ENCODE assay signal across 19 cellular contexts in the genomic region with DNA sequence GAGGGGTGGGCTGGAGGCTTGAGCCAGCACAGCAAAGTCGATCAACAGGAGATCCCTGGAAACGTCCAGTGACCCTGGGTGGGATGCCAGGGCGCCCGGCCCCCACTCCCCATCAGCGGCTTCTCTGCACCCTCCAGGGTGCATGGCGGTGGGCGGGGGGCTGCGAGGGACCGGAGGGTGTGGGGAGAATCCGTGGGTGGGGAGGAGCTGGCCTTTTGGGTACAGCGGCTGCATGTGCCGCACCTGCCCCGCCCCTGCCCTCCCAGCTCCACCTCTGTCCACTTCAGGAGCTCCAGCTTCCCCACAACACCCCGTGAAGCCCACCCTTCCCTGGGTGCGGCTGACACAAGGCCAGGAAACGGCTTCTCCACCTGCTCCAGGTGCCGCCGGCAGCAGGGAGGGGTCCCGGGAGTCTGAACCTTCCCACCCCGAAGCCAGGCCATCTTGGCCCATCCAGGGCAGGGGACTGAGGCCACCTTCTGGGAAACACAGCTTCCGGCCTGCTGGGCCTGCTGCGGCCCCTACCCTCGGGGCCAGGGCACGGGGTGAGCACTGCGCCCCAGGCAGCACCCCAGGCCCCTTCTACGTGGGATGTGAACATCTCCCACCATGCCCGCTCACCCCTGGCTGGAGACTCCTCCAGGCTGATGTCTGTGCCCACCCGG. TPM values are rescaled to one million over a fixed set of nuclear protein-coding genes. Genes with fewer than 3 reads are reported as not detected.
"Had no signal": no experiment of that assay in that cellular context is flagged by ENCODE, and none has a peak within 500 bp of the region (broad histone marks: within the 10 kb centered on the region; RNA-seq: fewer than 3 reads in every experiment).

No MANE protein-coding gene starts in this region.

- DNase-seq: activated CD4-positive, alpha-beta T cell treated with anti-CD3 and anti-CD28 coated beads for 4 hours; activated CD8-positive, alpha-beta memory T cell treated with anti-CD3 and anti-CD28 coated beads, Interleukin-2, amount 50 U/mL, for 48 hours; activated CD8-positive, alpha-beta T cell treated with anti-CD3 and anti-CD28 coated beads for 36 hours; activated gamma-delta T cell; activated T-cell treated with anti-CD3 and anti-CD28 coated beads, Interleukin-2, amount 50 U/mL, for 72 hours; effector memory CD4-positive, alpha-beta T cell; foreskin melanocyte; naive B cell; stimulated activated CD4-positive, alpha-beta T cell treated with anti-CD3 and anti-CD28 coated beads, Interleukin-4, amount 100 ng/mL, for 24 hours had no signal

- H3K36me3 ChIP-seq: neutrophil, right atrium auricular region, suprapubic skin, upper lobe of left lung had no signal

- H3K36me3 Mint-ChIP-seq: activated naive CD4-positive, alpha-beta T cell treated with anti-CD3 and anti-CD28 coated beads, Interleukin-2, amount 50 U/mL, for 72 hours; naive B cell had no signal

- ATAC-seq: activated CD8-positive, alpha-beta T cell treated with anti-CD3 and anti-CD28 coated beads for 36 hours had no signal

- H3K27ac Mint-ChIP-seq: activated CD8-positive, alpha-beta T cell treated with anti-CD3 and anti-CD28 coated beads for 36 hours; activated naive CD4-positive, alpha-beta T cell treated with anti-CD3 and anti-CD28 coated beads, Interleukin-2, amount 50 U/mL, for 72 hours; activated T-cell treated with anti-CD3 and anti-CD28 coated beads, Interleukin-2, amount 50 U/mL, for 72 hours; progenitor cell of endocrine pancreas had no signal

- H3K9me3 ChIP-seq: neutrophil, right atrium auricular region, suprapubic skin, upper lobe of left lung had no signal

- H3K27ac ChIP-seq: epithelial cell of prostate, neutrophil, right atrium auricular region, skin epidermis, suprapubic skin, upper lobe of left lung had no signal

- H3K9me3 Mint-ChIP-seq: activated CD8-positive, alpha-beta T cell treated with anti-CD3 and anti-CD28 coated beads for 36 hours; activated naive CD4-positive, alpha-beta T cell treated with anti-CD3 and anti-CD28 coated beads, Interleukin-2, amount 50 U/mL, for 72 hours; activated T-cell treated with anti-CD3 and anti-CD28 coated beads, Interleukin-2, amount 50 U/mL, for 72 hours; central memory CD8-positive, alpha-beta T cell; naive B cell had no signal

- H3K4me3 Mint-ChIP-seq: activated CD8-positive, alpha-beta T cell treated with anti-CD3 and anti-CD28 coated beads for 36 hours had no signal

RNA-seq across cellular contexts. Expression of a gene that starts 34.6 kb away (rescaled TPM):
- total RNA-seq: activated CD8-positive, alpha-beta T cell treated with anti-CD3 and anti-CD28 coated beads for 36 hours; lung microvascular endothelial cell had no signal
